8 cellular contexts compared by ENCODE assay signal in the genomic region with DNA sequence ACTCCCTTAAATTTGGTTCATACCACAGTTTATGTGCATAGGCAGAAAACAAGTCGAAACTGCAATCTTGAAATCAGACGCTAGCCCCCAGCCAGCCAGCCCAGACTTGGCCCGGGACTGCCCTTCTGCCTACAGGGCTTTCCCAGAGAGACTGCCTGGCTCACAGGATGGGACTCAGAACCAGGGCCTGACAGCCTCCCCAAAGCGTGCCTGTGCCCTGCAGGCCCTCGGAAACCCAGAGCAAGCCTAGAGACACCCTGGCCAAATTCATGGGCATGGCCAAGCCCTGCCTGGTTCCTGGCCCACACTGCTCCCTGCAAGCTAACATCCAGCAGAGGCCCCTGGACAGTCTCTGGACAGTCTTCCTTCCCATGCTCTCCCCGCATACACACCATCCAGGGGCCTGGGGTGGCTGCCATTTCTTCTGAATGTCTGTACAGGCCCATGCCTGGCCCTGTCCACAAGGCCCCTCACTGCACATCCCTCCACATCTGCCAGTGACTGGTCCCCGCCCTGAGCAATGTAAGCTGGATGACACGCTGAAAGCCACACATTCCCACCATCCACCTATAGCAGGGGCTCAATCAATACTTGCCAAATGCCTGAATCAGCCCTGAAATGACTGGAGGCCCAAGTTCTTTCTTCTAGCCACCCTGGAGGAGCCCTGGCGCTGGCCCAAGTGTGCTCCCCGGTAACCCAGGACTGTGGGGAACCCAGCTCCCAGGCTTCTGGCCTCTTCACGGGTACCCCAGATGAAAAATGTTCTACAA.
DNase-seq lines count a peak whose midpoint lies in the region; ATAC-seq and TF ChIP-seq lines count a peak whose summit lies in the region.

No MANE protein-coding gene starts in this region.

- DNase-seq in heart left ventricle (peak in 1 of 5 donors; percentile 25), amygdala (lab: John Stamatoyannopoulos, UW) (no peak), NCI-H1417 (lab: John Stamatoyannopoulos, UW) (no peak), NAMALWA (ENCODE audit: low spot score) (no peak), 8988T (no peak)

- H3F3A ChIP-seq in Loucy (ENCODE audit: low read depth), result peaks cover 6% of the 10 kb centered on the region; the same call in 1 of the 2 replicates

- peak overlapping the region; percentile 78 for H3K4me2 ChIP-seq in Loucy (ENCODE audit: low read depth, low read length, poor library complexity, severe bottlenecking)

- H3K36me3 Mint-ChIP-seq in stimulated activated memory B cell treated with anti-CD40 and anti-IgM and Interleukin-4, amounts not matched to agents 10 μg/mL and 1 μg/mL and 100 μg/mL, for 72 hours, result peaks cover 13% of the 10 kb centered on the region

- H3K9me2 ChIP-seq in Loucy (replicated peaks; ENCODE audit: low read depth, low read length), result no peaks in the 10 kb centered on the region

- peak overlapping the region; percentile 80 to 99 (median 92) for H3K27ac ChIP-seq in heart left ventricle

- no peaks in the 10 kb centered on the region for H3K27me3 Mint-ChIP-seq in stimulated activated memory B cell treated with anti-CD40 and anti-IgM and Interleukin-4, amounts not matched to agents 10 μg/mL and 1 μg/mL and 100 μg/mL, for 72 hours

- H3K36me3 ChIP-seq in Loucy (ENCODE audit: insufficient read depth, low read length), result no peaks in the 10 kb centered on the region
- no peaks in the 10 kb centered on the region for H3K36me3 ChIP-seq in heart left ventricle

- peak overlapping the region; percentile 5 for H3K27ac Mint-ChIP-seq in stimulated activated memory B cell treated with anti-CD40 and anti-IgM and Interleukin-4, amounts not matched to agents 10 μg/mL and 1 μg/mL and 100 μg/mL, for 72 hours

- H3K27me3 ChIP-seq in Loucy (ENCODE audit: insufficient read depth, low read length, poor library complexity, severe bottlenecking) (no peaks in the 10 kb centered on the region), heart left ventricle (no peaks in the 10 kb centered on the region)

- peaks cover 77% of the 10 kb centered on the region for H3K79me2 ChIP-seq in Loucy (ENCODE audit: insufficient read depth, low read length)

- no peak for TF ChIP-seq CTCF in Loucy (conservative IDR thresholded peaks at IDR 0.05; ENCODE audit: low read length)
- TF ChIP-seq CTCF in heart left ventricle (IDR thresholded peaks at IDR 0.05), result no peak

- no peaks in the 10 kb centered on the region for H4K20me1 ChIP-seq in Loucy (ENCODE audit: insufficient read depth, low read length, poor library complexity, severe bottlenecking)

- peak overlapping the region; percentile 65 for H3K9ac ChIP-seq in Loucy (ENCODE audit: low read depth, low read length, poor library complexity, severe bottlenecking)

- no peak overlapping the region for H3K4me3 Mint-ChIP-seq in stimulated activated memory B cell treated with anti-CD40 and anti-IgM and Interleukin-4, amounts not matched to agents 10 μg/mL and 1 μg/mL and 100 μg/mL, for 72 hours

- peak overlapping the region; percentile 52 for H3K4me3 ChIP-seq in Loucy (ENCODE audit: low read length, poor library complexity, severe bottlenecking)
- no peak overlapping the region for H3K4me3 ChIP-seq in heart left ventricle

- intact Hi-C loops in heart left ventricle (cut with DNase I), result loop anchor here in 5 of 10 donors (2.0 to 10.0 kb wide), 4 partner anchors 67 to 90 kb away; partner anchors contain the start of gene HDAC4 (in 2 of the 5)

- no peak overlapping the region for H2AFZ ChIP-seq in Loucy (ENCODE audit: low read length)

- ATAC-seq in GM21717 (IDR thresholded peaks at IDR 0.05; ENCODE audit: unreplicated experiment) (peak; percentile 19), heart left ventricle (no peak)
- peak; percentile 34 for ATAC-seq in stimulated activated memory B cell treated with anti-CD40 and anti-IgM and Interleukin-4, amounts not matched to agents 10 μg/mL and 1 μg/mL and 100 μg/mL, for 72 hours

- no peak for TF ChIP-seq POLR2A in heart left ventricle (IDR thresholded peaks at IDR 0.05)

- H3K4me1 ChIP-seq in Loucy (ENCODE audit: insufficient read depth, low read length, poor library complexity, severe bottlenecking) (peaks cover 90% of the 10 kb centered on the region), heart left ventricle (peaks cover 0 to 71% (median 53%) of the 10 kb centered on the region in 12 donors)

- H3K9me3 ChIP-seq in Loucy (ENCODE audit: insufficient read depth, low read depth, low read length) (no peaks in the 10 kb centered on the region), heart left ventricle (no peaks in the 10 kb centered on the region)

- no peaks in the 10 kb centered on the region for H3K9me3 Mint-ChIP-seq in stimulated activated memory B cell treated with anti-CD40 and anti-IgM and Interleukin-4, amounts not matched to agents 10 μg/mL and 1 μg/mL and 100 μg/mL, for 72 hours

- H3K4me1 Mint-ChIP-seq in stimulated activated memory B cell treated with anti-CD40 and anti-IgM and Interleukin-4, amounts not matched to agents 10 μg/mL and 1 μg/mL and 100 μg/mL, for 72 hours, result peaks cover 35% of the 10 kb centered on the region

- 77 to 82% (median 80%) methylated on average over 9 to 11 of the region's 11 CpGs for WGBS in heart left ventricle, 4 donors

Comparison
In these comparisons a context has a peak if more than half of its experiments do, and no peak if none do; other contexts are left out.
1. ATAC-seq: peak in GM21717 (single experiment) and stimulated activated memory B cell treated with anti-CD40 and anti-IgM and Interleukin-4, amounts not matched to agents 10 μg/mL and 1 μg/mL and 100 μg/mL, for 72 hours (single experiment); none in heart left ventricle (0 of 4).